17 cellular contexts compared by ENCODE assay signal in genomic region chr2:213145723-213146242, GRCh38. TPM values are rescaled to one million over a fixed set of nuclear protein-coding genes. Genes with fewer than 3 reads are reported as not detected.
DNase-seq lines count a peak whose midpoint lies in the region; ATAC-seq, FAIRE-seq and TF ChIP-seq lines count a peak whose summit lies in the region.
"Had no signal": no experiment of that assay in that cellular context is flagged by ENCODE, and none has a peak within 500 bp of the region (broad histone marks: within the 10 kb centered on the region; RNA-seq: fewer than 3 reads in every experiment).

No MANE protein-coding gene starts in this region.

- TF ChIP-seq CTCF in HepG2 (CRISPR knock-in tag; IDR thresholded peaks at IDR 0.05) (no peak), body of pancreas (IDR thresholded peaks at IDR 0.05) (no peak)

- 3% methylated on average over 1 of the region's 1 CpG for WGBS in HepG2 (ENCODE audit: low lambda C conversion rate)
- WGBS in body of pancreas, 2 donors: 12 to 37% methylated on average over 1 of the region's 1 CpG

- CTCF ChIA-PET in CD8-positive, alpha-beta memory T cell (lab: Charles Lee): no interaction called here
- CTCF ChIA-PET in T-cell (lab: Charles Lee): interaction anchor here (0.5 to 0.7 kb wide), 3 partner anchors 8 to 219 kb away, joined by 3 to 8 read pairs (median 5); no protein-coding TSS in a partner anchor
- CTCF ChIA-PET in HepG2 (lab: Yijun Ruan, JAX; ENCODE audit: low intra/inter-chr PET ratio, low total read pairs): no interaction called here

- TF ChIP-seq RAD21 in HepG2 (CRISPR knock-in tag; IDR thresholded peaks at IDR 0.05): no peak

- no peaks in the 10 kb centered on the region for H4K20me1 ChIP-seq in HepG2 (ENCODE audit: insufficient read depth, low read length)

- no peaks in the 10 kb centered on the region for H3K4me1 ChIP-seq in CD8-positive, alpha-beta memory T cell (ENCODE audit: insufficient read depth, low read length)
- H3K4me1 ChIP-seq in HepG2 (ENCODE audit: insufficient read depth, low read length): peaks cover 2% of the 10 kb centered on the region; the same call in 1 of the 2 replicates
- H3K4me1 ChIP-seq in body of pancreas: peaks cover 23% of the 10 kb centered on the region
- H3K4me1 ChIP-seq: uterus had no signal

- H3K4me3 ChIP-seq in CD8-positive, alpha-beta memory T cell (ENCODE audit: low read length): no peak overlapping the region
- H3K4me3 ChIP-seq in HepG2 (replicated peaks in 1 of 3; ENCODE audit: insufficient read depth in 1 of 3, low read depth in 2 of 3, low read length in 3 of 3) (no peak overlapping the region), body of pancreas (no peak overlapping the region)
- H3K4me3 ChIP-seq: lower lobe of right lung, uterus had no signal

- peaks cover 0 to 25% of the 10 kb centered on the region in 2 donors for H3K27me3 Mint-ChIP-seq in CD8-positive, alpha-beta memory T cell
- peaks cover 0 to 13% of the 10 kb centered on the region in 2 donors for H3K27me3 Mint-ChIP-seq in T-cell

- TF ChIP-seq EP300 in HepG2 (IDR thresholded peaks at IDR 0.05; ENCODE audit: low read depth in 2 of 2, low read length in 2 of 2) (no peak), HepG2 (CRISPR knock-in tag; IDR thresholded peaks at IDR 0.05; ENCODE audit: borderline replicate concordance) (no peak)

- no peaks in the 10 kb centered on the region for H3K27me3 ChIP-seq in CD8-positive, alpha-beta memory T cell (ENCODE audit: insufficient read depth, low read length, poor library complexity, severe bottlenecking)
- peaks cover 0 to 7% of the 10 kb centered on the region in 2 experiments; a peak in 1 of 5 replicates for H3K27me3 ChIP-seq in HepG2 (ENCODE audit: control insufficient read depth in 1 of 2, insufficient read depth in 2 of 2, low read length in 2 of 2)
- no peaks in the 10 kb centered on the region for H3K27me3 ChIP-seq in body of pancreas
- H3K27me3 ChIP-seq: uterus had no signal

- in situ Hi-C loops in HepG2 (cut with HindIII; ENCODE audit: extremely low pct_ligation_motif_present, low pct_unique_long_range_greater_than_20kb): no loop called here

- no TSS peak for BruUV-seq in HepG2 (replicated peaks; lab: Mats Ljungman, UMichigan)

- peak overlapping the region in 7 of 8 donors; percentile 33 to 95 (median 84) for H3K27ac Mint-ChIP-seq in CD8-positive, alpha-beta memory T cell
- peak overlapping the region; percentile 20 to 79 for H3K27ac Mint-ChIP-seq in T-cell
- H3K27ac Mint-ChIP-seq: activated T-helper 2 cell treated with anti-CD3 and anti-CD28 coated beads, Interferon-gamma antibody, Interleukin-2, Interleukin-4, amounts not matched to agents 10 μg/mL and 5 μg/mL and 100 μg/mL, durations not matched to agents 14 hours and 24 hours and 36 hours; HFFc6 had no signal

- H3K36me3 ChIP-seq in CD8-positive, alpha-beta memory T cell (ENCODE audit: insufficient read depth, low read length): no peaks in the 10 kb centered on the region
- H3K36me3 ChIP-seq in HepG2 (replicated peaks in 1 of 2; ENCODE audit: control insufficient read depth in 1 of 2, insufficient read depth in 2 of 2, low read length in 2 of 2) (no peaks in the 10 kb centered on the region), body of pancreas (replicated peaks in 1 of 2; ENCODE audit: insufficient read depth in 1 of 2, low read depth in 2 of 2) (no peaks in the 10 kb centered on the region)
- H3K36me3 ChIP-seq: lower lobe of right lung, uterus had no signal

- H3K4me3 Mint-ChIP-seq in CD8-positive, alpha-beta memory T cell: peak overlapping the region; percentile 61 to 92 (median 74)
- peak overlapping the region; percentile 39 to 70 (median 42) for H3K4me3 Mint-ChIP-seq in T-cell
- H3K4me3 Mint-ChIP-seq: HFFc6, neural crest cell had no signal

- no peaks in the 10 kb centered on the region for H3K9me3 ChIP-seq in CD8-positive, alpha-beta memory T cell (ENCODE audit: low read length)
- H3K9me3 ChIP-seq in HepG2 (ENCODE audit: low read length): no peaks in the 10 kb centered on the region
- no peaks in the 10 kb centered on the region for H3K9me3 ChIP-seq in body of pancreas
- H3K9me3 ChIP-seq: lower lobe of right lung, uterus had no signal

- H3K36me3 Mint-ChIP-seq in CD8-positive, alpha-beta memory T cell: peaks cover 0 to 12% (median 2%) of the 10 kb centered on the region in 3 donors
- H3K36me3 Mint-ChIP-seq in T-cell: no peaks in the 10 kb centered on the region

- ATAC-seq in T-cell (replicated peaks in 1 of 4): peak in 3 of 4 experiments; percentile 27 to 42 (median 37)
- ATAC-seq in HepG2: no peak
- ATAC-seq in body of pancreas: no peak
- ATAC-seq: lower lobe of right lung, right cardiac atrium had no signal

- no peak overlapping the region for H3K4me2 ChIP-seq in HepG2 (ENCODE audit: low read depth, low read length)

- no peaks in the 10 kb centered on the region for H3K9me3 Mint-ChIP-seq in CD8-positive, alpha-beta memory T cell
- no peaks in the 10 kb centered on the region for H3K9me3 Mint-ChIP-seq in T-cell
- H3K9me3 Mint-ChIP-seq: activated T-helper 2 cell treated with anti-CD3 and anti-CD28 coated beads, Interferon-gamma antibody, Interleukin-2, Interleukin-4, amounts not matched to agents 10 μg/mL and 5 μg/mL and 100 μg/mL, durations not matched to agents 14 hours and 24 hours and 36 hours; CD4-positive, alpha-beta memory T cell; HFFc6; neural crest cell had no signal

- POLR2A ChIA-PET in CD8-positive, alpha-beta memory T cell (lab: Charles Lee): no interaction called here
- POLR2A ChIA-PET in T-cell (lab: Charles Lee): interaction anchor here in 1 of 2 donors (0.6 kb wide), 1 partner anchor 41 kb away, joined by 3 read pairs; no protein-coding TSS in a partner anchor
- POLR2A ChIA-PET in HepG2 (lab: Yijun Ruan, JAX): no interaction called here

- no peaks in the 10 kb centered on the region for H3K79me2 ChIP-seq in HepG2 (ENCODE audit: insufficient read depth, low read length)

- TF ChIP-seq POLR2A in GM12891 (IDR thresholded peaks at IDR 0.05; ENCODE audit: low read depth, low read length) (no peak), HepG2 (IDR thresholded peaks at IDR 0.05; ENCODE audit: insufficient read depth in 1 of 2, low read depth in 2 of 2, low read length in 2 of 2) (no peak), body of pancreas (IDR thresholded peaks at IDR 0.05) (no peak)

- FAIRE-seq in GM12891 (lab: Jason Lieb, UNC): peak; percentile 47
- FAIRE-seq in HepG2 (lab: Jason Lieb, UNC): peak; percentile 15

- H3K27ac ChIP-seq in CD8-positive, alpha-beta memory T cell (ENCODE audit: low read depth, low read length): no peak overlapping the region
- H3K27ac ChIP-seq in HepG2 (ENCODE audit: extremely low read length, insufficient read depth, low read length) (no peak overlapping the region), body of pancreas (no peak overlapping the region)
- H3K27ac ChIP-seq: lower lobe of right lung, uterus had no signal

- no peak overlapping the region for H3K9ac ChIP-seq in HepG2 (ENCODE audit: insufficient read depth, low read depth, low read length)

- peak in 1 of 5 donors; percentile 7 for DNase-seq in CD8-positive, alpha-beta memory T cell
- no peak for DNase-seq in GM12891 (ENCODE audit: insufficient read length, low spot score)
- DNase-seq in T-cell: no peak
- no peak for DNase-seq in HepG2 (ENCODE audit: low spot score)
- no peak for DNase-seq in inferior parietal cortex (ENCODE audit: extremely low spot score)
- no peak for DNase-seq in body of pancreas
- DNase-seq in NCI-H1694 treated with DMSO at 0.1 percent for 48 hours (lab: John Stamatoyannopoulos, UW): no peak
- DNase-seq: activated CD4-positive, alpha-beta T cell treated with anti-CD3 and anti-CD28 coated beads for 1 hour; CD4-positive, alpha-beta memory T cell; HFFc6; lower lobe of right lung; NCI-H2171; right cardiac atrium; stimulated activated CD4-positive, alpha-beta T cell treated with anti-CD3 and anti-CD28 coated beads, Interleukin-4, amount 100 ng/mL, for 1 hour; uterus had no signal

- intact Hi-C loops in HepG2 (cut with micrococcal nuclease; ENCODE audit: unreplicated experiment) (no loop called here), body of pancreas (cut with DNase I) (no loop called here)

- H2AFZ ChIP-seq in HepG2 (ENCODE audit: low read length): no peak overlapping the region

- peaks cover 24 to 85% (median 30%) of the 10 kb centered on the region in 3 donors for H3K4me1 Mint-ChIP-seq in CD8-positive, alpha-beta memory T cell
- H3K4me1 Mint-ChIP-seq in T-cell: peaks cover 20 to 34% (median 24%) of the 10 kb centered on the region in 3 donors

TF ChIP-seq in GM12891, 5 proteins besides CTCF, POLR2A, EP300 and RAD21 (continues in another document):
- no peak for TF ChIP-seq TAF1 (IDR thresholded peaks at IDR 0.05; ENCODE audit: low read depth, low read length)

TF ChIP-seq in HepG2, 621 proteins besides CTCF, POLR2A, EP300 and RAD21 (continues in another document):
- TF ChIP-seq FOXA1 (IDR thresholded peaks at IDR 0.05): no peak
- TF ChIP-seq FOXA1 (CRISPR knock-in tag; IDR thresholded peaks at IDR 0.05): no peak
- no peak for TF ChIP-seq ZMAT3 (CRISPR knock-in tag; conservative IDR thresholded peaks at IDR 0.05)

RNA-seq across cellular contexts. Expression of gene IKZF2, which starts 5.6 kb away (rescaled TPM):
- 10 to 100 TPM in 1 of 2 experiments, 1 to 10 TPM in 1; 8.9 to 10.0 TPM for total RNA-seq in CD8-positive, alpha-beta memory T cell
- 4.0 TPM for polyA plus RNA-seq in CD8-positive, alpha-beta memory T cell
- polyA plus RNA-seq in GM12891 (2012; ENCODE audit: low read depth, missing spikeins): 32.8 TPM
- 10 to 100 TPM; 23.4 to 64.1 (median 31.0) TPM for total RNA-seq in T-cell
- total RNA-seq in HepG2 (2016; rRNA removed; fragmentation: Illumina TruSeq; extraction: Trizol): 0.60 and 0.86 TPM in 2 replicates
- under 0.01 and 0.26 TPM in 2 replicates for total RNA-seq in HepG2 (2016; cell fraction: cytosol; rRNA removed; fragmentation: Illumina TruSeq; extraction: Trizol; ENCODE audit: low read depth)
- 0.83 and 0.97 TPM in 2 replicates for total RNA-seq in HepG2 (2016; cell fraction: insoluble cytoplasmic fraction; rRNA removed; fragmentation: Illumina TruSeq; extraction: Trizol)
- 0.22 and 0.28 TPM in 2 replicates for total RNA-seq in HepG2 (2016; cell fraction: membrane; rRNA removed; fragmentation: Illumina TruSeq; extraction: Trizol)
- total RNA-seq in HepG2 (2016; cell fraction: nucleus; rRNA removed; fragmentation: Illumina TruSeq; extraction: Trizol): 1.8 and 2.1 TPM in 2 replicates
- polyA plus RNA-seq in HepG2 (2011; rRNA removed): 0.18 and 0.35 TPM in 2 replicates
- polyA plus RNA-seq in HepG2 (2011; cell fraction: cytosol; rRNA removed): 0.13 and 0.22 TPM in 2 replicates
- 0.13 and 0.45 TPM in 2 replicates for polyA plus RNA-seq in HepG2 (2011; cell fraction: nucleus; rRNA removed)
- 0.09 and 0.27 TPM in 2 replicates for polyA plus RNA-seq in HepG2 (2012)
- 0.09 and 0.10 TPM in 2 replicates for polyA plus RNA-seq in HepG2 (2016; cell fraction: cytosol; fragmentation: Illumina TruSeq; extraction: Trizol; ENCODE audit: low read depth)
- 0.30 and 0.37 TPM in 2 replicates for polyA plus RNA-seq in HepG2 (2016; cell fraction: insoluble cytoplasmic fraction; fragmentation: Illumina TruSeq; extraction: Trizol; ENCODE audit: low read depth)
- polyA plus RNA-seq in HepG2 (2016; cell fraction: membrane; fragmentation: Illumina TruSeq; extraction: Trizol; ENCODE audit: low read depth): 0.06 and 0.23 TPM in 2 replicates
- polyA plus RNA-seq in HepG2 (2016; cell fraction: nucleus; fragmentation: Illumina TruSeq; extraction: Trizol; ENCODE audit: insufficient read depth, low read depth): 0.15 and 0.36 TPM in 2 replicates
- polyA minus RNA-seq in HepG2 (2011; rRNA and poly(A)+ RNA removed; ENCODE audit: low replicate concordance): 1.7 and 5.0 TPM in 2 replicates
- 0.88 and 0.99 TPM in 2 replicates for polyA minus RNA-seq in HepG2 (2011; cell fraction: cytosol; rRNA and poly(A)+ RNA removed)
- 1.7 and 3.2 TPM in 2 replicates for polyA minus RNA-seq in HepG2 (2011; cell fraction: nucleus; rRNA and poly(A)+ RNA removed)
- 1 to 10 TPM; 1.3 to 3.9 TPM for total RNA-seq in body of pancreas

Comparison
In these comparisons a context has a peak if more than half of its experiments do, and no peak if none do; other contexts are left out.
1. ATAC-seq: peak in T-cell (3 of 4); none in HepG2 (single experiment) and body of pancreas (single experiment).
2. CTCF ChIA-PET loops: an anchor here in T-cell (0.5 to 0.7 kb wide); none called in CD8-positive, alpha-beta memory T cell and HepG2.